In genomic region chr5:944992-945685, GRCh38 we compare ENCODE assay signal across 16 cellular contexts. TPM values are rescaled to one million over a fixed set of nuclear protein-coding genes. Genes with fewer than 3 reads are reported as not detected.
DNase-seq lines count a peak whose midpoint lies in the region; ATAC-seq, FAIRE-seq and TF ChIP-seq lines count a peak whose summit lies in the region.
"Had no signal": no experiment of that assay in that cellular context is flagged by ENCODE, and none has a peak within 500 bp of the region (broad histone marks: within the 10 kb centered on the region; RNA-seq: fewer than 3 reads in every experiment).

No MANE protein-coding gene starts in this region.

- H3K4me3 Mint-ChIP-seq in neural progenitor cell = peak overlapping the region; percentile 11
- no peak overlapping the region for H3K4me3 Mint-ChIP-seq in Caco-2 (ENCODE audit: unreplicated experiment)
- H3K4me3 Mint-ChIP-seq: activated naive CD8-positive, alpha-beta T cell treated with anti-CD3 and anti-CD28 coated beads, Interleukin-2, amount 50 U/mL, for 24 hours; HFFc6 had no signal

- CTCF ChIA-PET in K562 (lab: Yijun Ruan, JAX; ENCODE audit: low intra/inter-chr PET ratio) (no interaction called here), Caco-2 (lab: Charles Lee) (interaction anchor here (2.2 kb wide), 1 partner anchor 65 kb away, joined by 6 read pairs; no protein-coding TSS in a partner anchor)

- H3K9ac ChIP-seq in K562 (ENCODE audit: insufficient read depth in 1 of 2, low read depth in 2 of 2, low read length in 2 of 2) (no peak overlapping the region), neural progenitor cell (no peak overlapping the region)

- WGBS in K562 (ENCODE audit: insufficient coverage, low coverage, missing lambda C conversion rate) = 5% methylated on average over 10 of the region's 12 CpGs

- no peak for ATAC-seq in K562
- ATAC-seq in GM18868 (IDR thresholded peaks at IDR 0.05; ENCODE audit: unreplicated experiment) = no peak
- ATAC-seq: activated naive CD8-positive, alpha-beta T cell treated with anti-CD3 and anti-CD28 coated beads, Interleukin-2, amount 50 U/mL, for 24 hours; Right ventricle myocardium inferior had no signal

- in situ Hi-C loops in K562 (cut with MboI) = loop anchor here (25.0 kb wide), 1 partner anchor 692 kb away; no protein-coding TSS in a partner anchor

- peaks cover 9% of the 10 kb centered on the region for H3K27me3 Mint-ChIP-seq in neural progenitor cell (ENCODE audit: insufficient read depth, low read depth)
- H3K27me3 Mint-ChIP-seq in Caco-2 (ENCODE audit: insufficient read depth, unreplicated experiment) = peaks cover 3% of the 10 kb centered on the region

- intact Hi-C loops in K562 (cut with micrococcal nuclease) (no loop called here), Caco-2 (cut with micrococcal nuclease; ENCODE audit: unreplicated experiment) (no loop called here)

- H2AFZ ChIP-seq in K562 (ENCODE audit: low read depth, low read length) = no peak overlapping the region
- no peak overlapping the region for H2AFZ ChIP-seq in neural progenitor cell (replicated peaks)

- TF ChIP-seq CTCF in K562 (IDR thresholded peaks at IDR 0.05 in 2 of 3, conservative IDR thresholded peaks at IDR 0.05 in 1 of 3; ENCODE audit: insufficient read depth in 2 of 3, low read depth in 1 of 3, low read length in 3 of 3) (no peak), neural progenitor cell (IDR thresholded peaks at IDR 0.05) (no peak), Caco-2 (IDR thresholded peaks at IDR 0.05; ENCODE audit: insufficient read depth in 1 of 2, low read depth in 1 of 2, low read length in 1 of 2, severe bottlenecking in 1 of 2, unreplicated experiment in 1 of 2) (no peak)

- H3K4me2 ChIP-seq in K562 (ENCODE audit: insufficient read depth, low read length) (no peak overlapping the region), neural progenitor cell (peak overlapping the region; percentile 35)

- H3K27ac ChIP-seq in K562 (ENCODE audit: extremely low read depth, low read depth, low read length) (no peak overlapping the region), neural progenitor cell (no peak overlapping the region)
- H3K27ac ChIP-seq: breast epithelium, right lobe of liver, stomach, uterus had no signal

- H3K9me3 ChIP-seq in K562 (replicated peaks; ENCODE audit: control insufficient read depth, insufficient read depth, low read depth, low read length) = no peaks in the 10 kb centered on the region
- no peaks in the 10 kb centered on the region for H3K9me3 ChIP-seq in neural progenitor cell (ENCODE audit: low read depth)
- H3K9me3 ChIP-seq in Caco-2 = no peaks in the 10 kb centered on the region; the same call in 1 of the 2 replicates
- H3K9me3 ChIP-seq: breast epithelium, right lobe of liver, uterus had no signal

- FAIRE-seq in K562 (lab: Jason Lieb, UNC) = no peak

- H3F3A ChIP-seq in neural progenitor cell (ENCODE audit: low read depth) = peaks cover 7% of the 10 kb centered on the region

- BruUV-seq in K562 (replicated peaks; lab: Mats Ljungman, UMichigan) = no TSS peak
- BruUV-seq in Caco-2 (replicated peaks; lab: Mats Ljungman, UMichigan) = no TSS peak

- H3K4me1 Mint-ChIP-seq in neural progenitor cell (peaks cover 44% of the 10 kb centered on the region), Caco-2 (ENCODE audit: low read depth, unreplicated experiment) (peaks cover 8% of the 10 kb centered on the region)

- H3K9me3 Mint-ChIP-seq in neural progenitor cell (peaks cover 11% of the 10 kb centered on the region), Caco-2 (ENCODE audit: unreplicated experiment) (peaks cover 3% of the 10 kb centered on the region)
- H3K9me3 Mint-ChIP-seq: activated naive CD8-positive, alpha-beta T cell treated with anti-CD3 and anti-CD28 coated beads, Interleukin-2, amount 50 U/mL, for 24 hours had no signal

- H3K36me3 Mint-ChIP-seq in neural progenitor cell = no peaks in the 10 kb centered on the region
- no peaks in the 10 kb centered on the region for H3K36me3 Mint-ChIP-seq in Caco-2 (ENCODE audit: insufficient read depth, unreplicated experiment)

- POLR2A ChIA-PET in K562 (lab: Yijun Ruan, JAX) (no interaction called here), Caco-2 (lab: Charles Lee) (no interaction called here)

- TF ChIP-seq EP300 in K562 (IDR thresholded peaks at IDR 0.05; ENCODE audit: low read length) = no peak

- H3K4me1 ChIP-seq in K562 (replicated peaks in 1 of 2; ENCODE audit: control insufficient read depth in 2 of 2, insufficient read depth in 2 of 2, low read length in 2 of 2) = peaks cover 0 to 9% of the 10 kb centered on the region in 2 experiments; a peak in 1 of 5 replicates
- H3K4me1 ChIP-seq in neural progenitor cell = peaks cover 13% of the 10 kb centered on the region
- H3K4me1 ChIP-seq in Caco-2 = no peaks in the 10 kb centered on the region
- H3K4me1 ChIP-seq: right lobe of liver, uterus had no signal

- no peak for TF ChIP-seq POLR2A in K562 (conservative IDR thresholded peaks at IDR 0.05)

- TF ChIP-seq RAD21 in K562 (CRISPR knock-in tag; conservative IDR thresholded peaks at IDR 0.05 in 1 of 2, IDR thresholded peaks at IDR 0.05 in 1 of 2) = no peak

- DNase-seq in H4 (ENCODE audit: low spot score) = peak; percentile 72
- DNase-seq in HT-29 (ENCODE audit: low spot score) = peak; percentile 84
- DNase-seq in K562 (ENCODE audit: extremely low read depth in 1 of 4, low spot score in 3 of 4) = no peak
- DNase-seq in neural progenitor cell (ENCODE audit: low spot score) = no peak
- no peak for DNase-seq in Caco-2
- no peak for DNase-seq in mucosa of gallbladder (ENCODE audit: low spot score)
- DNase-seq: activated naive CD8-positive, alpha-beta T cell treated with anti-CD3 and anti-CD28 coated beads, Interleukin-2, amount 50 U/mL, for 24 hours; erythroblast; HFFc6; stimulated activated CD4-positive, alpha-beta T cell treated with anti-CD3 and anti-CD28 coated beads, Interleukin-1b, Interleukin-23, amount 100 ng/mL, for 48 hours; stomach had no signal

- peaks cover 23 to 63% of the 10 kb centered on the region in 2 experiments; a peak in 4 of 5 replicates for H3K27me3 ChIP-seq in K562 (ENCODE audit: control insufficient read depth in 2 of 2, insufficient read depth in 2 of 2, low read length in 2 of 2)
- H3K27me3 ChIP-seq in neural progenitor cell = peaks cover 34% of the 10 kb centered on the region
- no peaks in the 10 kb centered on the region for H3K27me3 ChIP-seq in Caco-2 (replicated peaks; ENCODE audit: control insufficient read depth, insufficient read depth, low read length)
- H3K27me3 ChIP-seq: right lobe of liver, uterus had no signal

- H3K79me2 ChIP-seq in K562 (ENCODE audit: control insufficient read depth, insufficient read depth, low read length) = no peaks in the 10 kb centered on the region
- H3K79me2 ChIP-seq in neural progenitor cell (ENCODE audit: low read depth) = no peaks in the 10 kb centered on the region

- no peak overlapping the region for H3K27ac Mint-ChIP-seq in neural progenitor cell
- H3K27ac Mint-ChIP-seq in Caco-2 (ENCODE audit: unreplicated experiment) = no peak overlapping the region
- H3K27ac Mint-ChIP-seq: activated naive CD8-positive, alpha-beta T cell treated with anti-CD3 and anti-CD28 coated beads, Interleukin-2, amount 50 U/mL, for 24 hours; HFFc6 had no signal

- no peaks in the 10 kb centered on the region for H3K9me1 ChIP-seq in K562 (ENCODE audit: control insufficient read depth, insufficient read depth, low read length)

- H4K20me1 ChIP-seq in K562 (replicated peaks; ENCODE audit: control insufficient read depth, insufficient read depth, low read length) (peaks cover 10% of the 10 kb centered on the region), neural progenitor cell (ENCODE audit: low read depth) (no peaks in the 10 kb centered on the region)

- no peak overlapping the region for H3K4me3 ChIP-seq in K562
- no peak overlapping the region for H3K4me3 ChIP-seq in neural progenitor cell
- H3K4me3 ChIP-seq in Caco-2 (ENCODE audit: low read depth, low read length) = no peak overlapping the region
- H3K4me3 ChIP-seq: breast epithelium, right lobe of liver, stomach, uterus had no signal

- H3K36me3 ChIP-seq in K562 (ENCODE audit: control insufficient read depth, insufficient read depth, low read length) = no peaks in the 10 kb centered on the region
- no peaks in the 10 kb centered on the region for H3K36me3 ChIP-seq in neural progenitor cell
- no peaks in the 10 kb centered on the region for H3K36me3 ChIP-seq in Caco-2 (ENCODE audit: control insufficient read depth, insufficient read depth, low read length)
- H3K36me3 ChIP-seq: breast epithelium, right lobe of liver, stomach, uterus had no signal

RNA-seq across cellular contexts. Expression of gene TRIP13, which starts 52.5 kb away (rescaled TPM):
- total RNA-seq in H4 (2014; rRNA removed; shearing (Covaris generic)) = 52.1 and 54.2 TPM in 2 replicates
- total RNA-seq in HT-29 (2014; rRNA removed; shearing (Covaris generic)) = 73.9 and 81.7 TPM in 2 replicates
- total RNA-seq in K562 (2011; cell fraction: chromatin; rRNA removed; ENCODE audit: low replicate concordance) = 80.8 and 99.7 TPM in 2 replicates
- total RNA-seq in K562 (2011; cell fraction: nucleolus; rRNA removed) = 42.2 and 50.7 TPM in 2 replicates
- total RNA-seq in K562 (2011; cell fraction: nucleoplasm; rRNA removed) = 38.0 and 41.1 TPM in 2 replicates
- 48.2 and 68.7 TPM in 2 replicates for total RNA-seq in K562 (2014; rRNA removed)
- 55.2 and 56.8 TPM in 2 replicates for total RNA-seq in K562 (2014; rRNA removed; fragmentation: Illumina TruSeq; extraction: Trizol)
- total RNA-seq in K562 (2015; rRNA removed; fragmentation: Illumina TruSeq; extraction: Trizol) = 45.1 and 50.8 TPM in 2 replicates
- 50.0 and 53.2 TPM in 2 replicates for total RNA-seq in K562 (2021)
- polyA plus RNA-seq in K562 (2011; rRNA removed) = 93.2 and 116 TPM in 2 replicates
- polyA plus RNA-seq in K562 (2011; cell fraction: cytosol; rRNA removed) = 35.6 and 39.2 TPM in 2 replicates
- 107 and 115 TPM in 2 replicates for polyA plus RNA-seq in K562 (2011; cell fraction: nucleus; rRNA removed)
- 39.7 and 46.2 TPM in 2 replicates for polyA plus RNA-seq in K562 (2012)
- polyA plus RNA-seq in K562 (2014; fragmentation: Illumina TruSeq; extraction: Trizol) = 62.6 and 73.0 TPM in 2 replicates
- 10 to 100 TPM; 24.1 to 28.9 TPM for polyA plus RNA-seq in K562 (2014; fragmentation: Nextera tagmentation; extraction: Ambion mirVana)
- 65.2 and 73.4 TPM in 2 replicates for polyA plus RNA-seq in K562 (2014; rRNA removed)
- 74.7 and 79.6 TPM in 2 replicates for polyA minus RNA-seq in K562 (2011; rRNA and poly(A)+ RNA removed)
- polyA minus RNA-seq in K562 (2011; cell fraction: cytosol; rRNA and poly(A)+ RNA removed) = 37.0 and 47.0 TPM in 2 replicates
- polyA minus RNA-seq in K562 (2011; cell fraction: nucleus; rRNA and poly(A)+ RNA removed) = 20.7 and 35.1 TPM in 2 replicates
- 32.3 and 32.6 TPM in 2 replicates for total RNA-seq in neural progenitor cell (ENCODE audit: low replicate concordance)
- 40.2 and 42.5 TPM in 2 replicates for total RNA-seq in Caco-2 (2022)
- 0.92 TPM for total RNA-seq in mucosa of gallbladder

RNA-seq across cellular contexts. Expression of gene BRD9, which starts 52.5 kb away (rescaled TPM):
- total RNA-seq in H4 (2014; rRNA removed; shearing (Covaris generic)) = 16.7 and 17.4 TPM in 2 replicates
- 87.6 and 111 TPM in 2 replicates for total RNA-seq in HT-29 (2014; rRNA removed; shearing (Covaris generic))
- total RNA-seq in K562 (2011; cell fraction: chromatin; rRNA removed; ENCODE audit: low replicate concordance) = 217 and 274 TPM in 2 replicates
- total RNA-seq in K562 (2011; cell fraction: nucleolus; rRNA removed) = 94.6 and 102 TPM in 2 replicates
- 114 and 119 TPM in 2 replicates for total RNA-seq in K562 (2011; cell fraction: nucleoplasm; rRNA removed)
- 52.8 and 58.5 TPM in 2 replicates for total RNA-seq in K562 (2014; rRNA removed)
- total RNA-seq in K562 (2014; rRNA removed; fragmentation: Illumina TruSeq; extraction: Trizol) = 37.9 and 39.5 TPM in 2 replicates
- total RNA-seq in K562 (2015; rRNA removed; fragmentation: Illumina TruSeq; extraction: Trizol) = 43.1 and 44.9 TPM in 2 replicates
- total RNA-seq in K562 (2021) = 62.3 and 68.7 TPM in 2 replicates
- 17.3 and 18.0 TPM in 2 replicates for polyA plus RNA-seq in K562 (2011; rRNA removed)
- polyA plus RNA-seq in K562 (2011; cell fraction: cytosol; rRNA removed) = 14.1 and 18.3 TPM in 2 replicates
- 96.2 and 143 TPM in 2 replicates for polyA plus RNA-seq in K562 (2011; cell fraction: nucleus; rRNA removed)
- polyA plus RNA-seq in K562 (2012) = 36.5 and 41.6 TPM in 2 replicates
- polyA plus RNA-seq in K562 (2014; fragmentation: Illumina TruSeq; extraction: Trizol) = 49.7 and 54.7 TPM in 2 replicates
- 1 to 10 TPM; 2.4 to 3.7 TPM for polyA plus RNA-seq in K562 (2014; fragmentation: Nextera tagmentation; extraction: Ambion mirVana)
- polyA plus RNA-seq in K562 (2014; rRNA removed) = 51.8 and 56.4 TPM in 2 replicates
- polyA minus RNA-seq in K562 (2011; rRNA and poly(A)+ RNA removed) = 23.4 and 26.6 TPM in 2 replicates
- polyA minus RNA-seq in K562 (2011; cell fraction: cytosol; rRNA and poly(A)+ RNA removed) = 16.0 and 18.9 TPM in 2 replicates
- 54.1 and 62.2 TPM in 2 replicates for polyA minus RNA-seq in K562 (2011; cell fraction: nucleus; rRNA and poly(A)+ RNA removed)
- 37.5 and 45.1 TPM in 2 replicates for total RNA-seq in neural progenitor cell (ENCODE audit: low replicate concordance)
- total RNA-seq in Caco-2 (2022) = 76.2 and 77.5 TPM in 2 replicates
- total RNA-seq in mucosa of gallbladder = 40.8 TPM

Comparison
In these comparisons a context has a peak if more than half of its experiments do, and no peak if none do; other contexts are left out.
1. DNase-seq: peak in H4 (single experiment) and HT-29 (single experiment); none in K562 (0 of 4), neural progenitor cell (single experiment), Caco-2 (0 of 2) and mucosa of gallbladder (single experiment).
2. RNA of gene TRIP13, which starts 52.5 kb away (total RNA-seq): 73.9 to 81.7 TPM in HT-29, 52.1 to 54.2 TPM in H4, 38.0 to 99.7 TPM in K562, 40.2 to 42.5 TPM in Caco-2 and 32.3 to 32.6 TPM in neural progenitor cell; 0.92 TPM in mucosa of gallbladder (single experiment); every median in the first group is over 10 times any median in the second.